12 cellular contexts compared by ENCODE assay signal in genomic region chr15:62464705-62465104, GRCh38.
A peak's percentile ranks its signal among the peaks of the same experiment; 100 is the strongest.
DNase-seq lines count a peak whose midpoint lies in the region; ATAC-seq and TF ChIP-seq lines count a peak whose summit lies in the region.
"Had no signal": no experiment of that assay in that cellular context is flagged by ENCODE, and none has a peak within 500 bp of the region (broad histone marks: within the 10 kb centered on the region; RNA-seq: fewer than 3 reads in every experiment).

No MANE protein-coding gene starts in this region.

- intact Hi-C loops in ascending aorta (cut with DNase I): no loop called here
- intact Hi-C loops in uterus (cut with DNase I; ENCODE audit: low total_unique reads): no loop called here
- intact Hi-C loops in mucosa of descending colon (cut with DNase I, micrococcal nuclease): no loop called here
- intact Hi-C loops in left ventricle myocardium superior (cut with micrococcal nuclease): no loop called here

- TF ChIP-seq CTCF in ascending aorta (IDR thresholded peaks at IDR 0.05): no peak
- TF ChIP-seq CTCF in uterus (IDR thresholded peaks at IDR 0.05): no peak
- no peak for TF ChIP-seq CTCF in mucosa of descending colon (IDR thresholded peaks at IDR 0.05)

- no peak for TF ChIP-seq POLR2A in uterus (IDR thresholded peaks at IDR 0.05)

- no peaks in the 10 kb centered on the region for H3K27me3 ChIP-seq in ascending aorta
- no peaks in the 10 kb centered on the region for H3K27me3 ChIP-seq in iPS-20b (ENCODE audit: insufficient read depth, low read length)
- H3K27me3 ChIP-seq in uterus: no peaks in the 10 kb centered on the region
- H3K27me3 ChIP-seq: testis had no signal

- H3K4me3 ChIP-seq in ascending aorta (no peak overlapping the region), iPS-20b (ENCODE audit: low read length) (peak overlapping the region; percentile 20), uterus (no peak overlapping the region), mucosa of descending colon (no peak overlapping the region)
- H3K4me3 ChIP-seq: testis had no signal

- H3K9ac ChIP-seq in iPS-20b (ENCODE audit: low read depth, low read length): no peak overlapping the region

- DNase-seq in HCEC 1CT (peak; percentile 72), ascending aorta (ENCODE audit: low spot score in 2 of 2) (no peak), uterus (no peak), mucosa of descending colon (no peak), left ventricle myocardium superior (no peak), cerebellar nuclear complex (lab: John Stamatoyannopoulos, UW) (no peak)
- DNase-seq: activated CD4-positive, alpha-beta T cell treated with anti-CD3 and anti-CD28 coated beads, Interleukin-2, amount 10 ng/mL, durations not matched to agents 7 days and 5 days; head of caudate nucleus; NCI-H345; stimulated activated CD4-positive, alpha-beta T cell treated with anti-CD3 and anti-CD28 coated beads, Interleukin-12 subunit alpha, Interleukin-12 subunit beta, amount 100 ng/mL, for 4 hours; testis had no signal

- no peaks in the 10 kb centered on the region for H3K36me3 ChIP-seq in ascending aorta
- H3K36me3 ChIP-seq in iPS-20b (ENCODE audit: insufficient read depth, low read depth, low read length): no peaks in the 10 kb centered on the region
- H3K36me3 ChIP-seq in uterus: no peaks in the 10 kb centered on the region
- no peaks in the 10 kb centered on the region for H3K36me3 ChIP-seq in mucosa of descending colon (ENCODE audit: low read depth)

- peaks cover 7 to 47% of the 10 kb centered on the region in 2 donors for H3K4me1 ChIP-seq in ascending aorta
- H3K4me1 ChIP-seq in iPS-20b (ENCODE audit: insufficient read depth, low read length): peaks cover 20% of the 10 kb centered on the region
- H3K4me1 ChIP-seq in uterus: peaks cover 4 to 6% of the 10 kb centered on the region in 2 donors
- H3K4me1 ChIP-seq in mucosa of descending colon (ENCODE audit: low read depth): no peaks in the 10 kb centered on the region

- ATAC-seq in mucosa of descending colon: no peak
- ATAC-seq in left ventricle myocardium superior: no peak

- H3K27ac ChIP-seq in ascending aorta (peak overlapping the region; percentile 25 to 56), iPS-20b (ENCODE audit: low read length) (no peak overlapping the region), uterus (peak overlapping the region; percentile 27 to 46)
- H3K27ac ChIP-seq: testis had no signal

- H3K9me3 ChIP-seq in ascending aorta (no peaks in the 10 kb centered on the region), iPS-20b (ENCODE audit: insufficient read depth, low read depth, low read length) (no peaks in the 10 kb centered on the region), uterus (no peaks in the 10 kb centered on the region), mucosa of descending colon (no peaks in the 10 kb centered on the region)
- H3K9me3 ChIP-seq: testis had no signal
